Comparison of ENCODE assay signal across 8 cellular contexts in the genomic region with DNA sequence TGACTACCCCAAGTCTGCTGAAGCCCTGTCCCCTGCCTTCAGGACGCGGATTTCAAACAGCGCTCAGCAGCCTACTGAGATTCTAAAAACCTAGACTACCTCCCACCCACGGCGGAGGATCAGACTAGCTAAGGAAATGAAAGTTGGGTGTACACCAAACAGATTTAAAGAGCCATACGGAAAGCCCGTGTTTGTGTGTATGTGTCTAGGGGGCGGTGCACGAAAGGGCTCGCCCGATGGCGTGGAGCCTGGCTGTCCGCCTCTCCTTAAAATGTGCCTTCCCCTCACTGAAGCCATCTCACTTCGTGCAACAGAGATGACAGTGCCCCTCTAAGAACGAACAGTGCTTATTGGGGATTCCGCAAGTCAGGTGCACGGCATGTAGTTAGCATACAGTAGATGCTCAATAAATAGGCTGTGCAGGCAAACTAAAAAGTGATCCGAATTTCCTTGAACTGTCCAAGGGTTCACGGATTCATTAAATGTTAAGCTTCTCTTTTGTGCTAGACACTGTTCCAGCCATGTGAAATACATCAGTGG. TPM values are rescaled to one million over a fixed set of nuclear protein-coding genes. Genes with fewer than 3 reads are reported as not detected.
A peak's percentile ranks its signal among the peaks of the same experiment; 100 is the strongest.
DNase-seq lines count a peak whose midpoint lies in the region; ATAC-seq and TF ChIP-seq lines count a peak whose summit lies in the region.

No MANE protein-coding gene starts in this region.

- H3K9me3 ChIP-seq in muscle layer of duodenum (ENCODE audit: control insufficient read depth in 1 of 2, low read length in 2 of 2): no peaks in the 10 kb centered on the region

- H3K27ac ChIP-seq in muscle layer of duodenum (ENCODE audit: low read length): peak overlapping the region; percentile 89

- no peaks in the 10 kb centered on the region for H3K27me3 ChIP-seq in muscle layer of duodenum (ENCODE audit: low read depth, low read length)

- DNase-seq in GM12864 (ENCODE audit: low read depth): peak; percentile 33
- peak; percentile 35 for DNase-seq in choroid plexus epithelial cell (ENCODE audit: low read depth)
- DNase-seq in foreskin melanocyte: no peak
- DNase-seq in SK-N-DZ (ENCODE audit: low spot score): no peak

- H3K4me3 ChIP-seq in GM12864 (ENCODE audit: low read depth, low read length): peak overlapping the region; percentile 62
- peak overlapping the region; percentile 77 for H3K4me3 ChIP-seq in choroid plexus epithelial cell (ENCODE audit: low read depth, low read length)
- peak overlapping the region; percentile 81 to 92 for H3K4me3 ChIP-seq in muscle layer of duodenum (ENCODE audit: low read depth in 1 of 2, low read length in 2 of 2)

- H3K36me3 ChIP-seq in muscle layer of duodenum (ENCODE audit: control insufficient read depth in 1 of 2, insufficient read depth in 2 of 2, low read length in 2 of 2): peaks cover 23 to 41% of the 10 kb centered on the region in 2 donors

- peaks cover 14 to 33% of the 10 kb centered on the region in 2 donors for H3K4me1 ChIP-seq in muscle layer of duodenum (ENCODE audit: control insufficient read depth in 1 of 2, insufficient read depth in 2 of 2, low read length in 2 of 2)

- no peak for TF ChIP-seq CTCF in GM12864 (IDR thresholded peaks at IDR 0.05; ENCODE audit: low read depth, low read length, missing control alignments)
- TF ChIP-seq CTCF in choroid plexus epithelial cell (conservative IDR thresholded peaks at IDR 0.05; ENCODE audit: low read depth, low read length): peak; percentile 14

- ATAC-seq in GM21526 (IDR thresholded peaks at IDR 0.05; ENCODE audit: low FRiP score, unreplicated experiment) (no peak), HG02970 (IDR thresholded peaks at IDR 0.05; ENCODE audit: low FRiP score, unreplicated experiment) (no peak)

TF ChIP-seq in PFSK-1, 5 proteins besides CTCF, POLR2A, EP300 and RAD21:
- TF ChIP-seq SIN3A (IDR thresholded peaks at IDR 0.05; ENCODE audit: borderline replicate concordance, insufficient read depth, low read length): no peak
- TF ChIP-seq TAF1 (IDR thresholded peaks at IDR 0.05; ENCODE audit: borderline replicate concordance, insufficient read depth, low read length): 0 out of 2 replicates have a peak, but pooled peaks have one; percentile 5

RNA-seq across cellular contexts. Expression of gene LENG1, which starts 0.6 kb away (rescaled TPM):
- 33.5 TPM for polyA plus RNA-seq in PFSK-1 (2012; ENCODE audit: insufficient read length, low read depth)
- 2.7 and 4.3 TPM in 2 replicates for polyA plus RNA-seq in SK-N-DZ (2014; cell fraction: cytosol; rRNA removed)
- polyA plus RNA-seq in SK-N-DZ (2014; cell fraction: nucleus; rRNA removed): 2.5 and 7.3 TPM in 2 replicates

RNA-seq across cellular contexts. Expression of gene TMC4, which starts 14.1 kb away (rescaled TPM):
- 0.60 TPM for polyA plus RNA-seq in PFSK-1 (2012; ENCODE audit: insufficient read length, low read depth)
- polyA plus RNA-seq in SK-N-DZ (2014; cell fraction: cytosol; rRNA removed): not detected in 2 replicates
- not detected in 2 replicates for polyA plus RNA-seq in SK-N-DZ (2014; cell fraction: nucleus; rRNA removed)

RNA-seq across cellular contexts. Expression of gene CNOT3, which starts 21.3 kb away (rescaled TPM):
- polyA plus RNA-seq in PFSK-1 (2012; ENCODE audit: insufficient read length, low read depth): 109 TPM
- polyA plus RNA-seq in SK-N-DZ (2014; cell fraction: cytosol; rRNA removed): 7.1 and 7.9 TPM in 2 replicates
- 6.6 and 21.2 TPM in 2 replicates for polyA plus RNA-seq in SK-N-DZ (2014; cell fraction: nucleus; rRNA removed)

RNA-seq across cellular contexts. Expression of gene MBOAT7, which starts 30.5 kb away (rescaled TPM):
- 89.9 TPM for polyA plus RNA-seq in PFSK-1 (2012; ENCODE audit: insufficient read length, low read depth)
- 33.2 and 61.2 TPM in 2 replicates for polyA plus RNA-seq in SK-N-DZ (2014; cell fraction: cytosol; rRNA removed)
- polyA plus RNA-seq in SK-N-DZ (2014; cell fraction: nucleus; rRNA removed): 35.2 and 35.3 TPM in 2 replicates

RNA-seq across cellular contexts. Expression of gene TSEN34, which starts 32.2 kb away (rescaled TPM):
- 80.0 TPM for polyA plus RNA-seq in PFSK-1 (2012; ENCODE audit: insufficient read length, low read depth)
- 89.5 and 92.5 TPM in 2 replicates for polyA plus RNA-seq in SK-N-DZ (2014; cell fraction: cytosol; rRNA removed)
- polyA plus RNA-seq in SK-N-DZ (2014; cell fraction: nucleus; rRNA removed): 52.2 and 65.4 TPM in 2 replicates

Comparison
In these comparisons a context has a peak if more than half of its experiments do, and no peak if none do; other contexts are left out.
1. DNase-seq: peak in GM12864 (single experiment) and choroid plexus epithelial cell (single experiment); none in foreskin melanocyte (single experiment) and SK-N-DZ (single experiment).
2. Peak in every context shown above with its lines, with median percentiles within 50 percentile points of each other: H3K4me3 ChIP-seq.